ENCODE assay signal across 15 cellular contexts in genomic region chr5:142281012-142281374, GRCh38. TPM values are rescaled to one million over a fixed set of nuclear protein-coding genes. Genes with fewer than 3 reads are reported as not detected.
DNase-seq lines count a peak whose midpoint lies in the region; ATAC-seq and TF ChIP-seq lines count a peak whose summit lies in the region.
"Had no signal": no experiment of that assay in that cellular context is flagged by ENCODE, and none has a peak within 500 bp of the region (broad histone marks: within the 10 kb centered on the region; RNA-seq: fewer than 3 reads in every experiment).

No MANE protein-coding gene starts in this region.

- TF ChIP-seq POLR2A in adrenal gland (IDR thresholded peaks at IDR 0.05): no peak
- no peak for TF ChIP-seq POLR2A in spleen (IDR thresholded peaks at IDR 0.05)

- H3K79me2 ChIP-seq in hepatocyte: no peaks in the 10 kb centered on the region

- DNase-seq in adrenal gland: peak in 3 of 7 donors; percentile 16 to 46 (median 30)
- DNase-seq in Right ventricle myocardium inferior (ENCODE audit: missing footprints): no peak
- no peak for DNase-seq in lung (ENCODE audit: low spot score)
- DNase-seq in spleen: no peak
- DNase-seq in HuH-7 (ENCODE audit: low spot score): no peak
- no peak for DNase-seq in NCI-H526 treated with DMSO at 0.1 percent for 48 hours (lab: John Stamatoyannopoulos, UW)
- no peak for DNase-seq in hepatocyte (ENCODE audit: low spot score)
- DNase-seq: activated CD4-positive, alpha-beta T cell treated with anti-CD3 and anti-CD28 coated beads, Interleukin-2, amount 10 ng/mL, durations not matched to agents 24 days and 14 days; activated T-cell treated with anti-CD3 and anti-CD28 coated beads for 4 hours; AML-193; MM.1S; T1000 had no signal

- intact Hi-C loops in adrenal gland (cut with DNase I) (no loop called here), Right ventricle myocardium inferior (cut with DNase I) (loop anchor here (2.0 to 10.0 kb wide), 4 partner anchors 36 to 262 kb away; no protein-coding TSS in a partner anchor), spleen (cut with DNase I; ENCODE audit: low total_unique reads) (no loop called here)

- no peak overlapping the region for H2AFZ ChIP-seq in hepatocyte

- no peak overlapping the region for H3K4me2 ChIP-seq in hepatocyte

- WGBS in adrenal gland, 4 donors: 46 to 77% (median 56%) methylated on average over 6 of the region's 6 CpGs
- WGBS in lung, 2 donors: 66 to 84% methylated on average over 6 of the region's 6 CpGs
- 45 to 79% (median 65%) methylated on average over 6 of the region's 6 CpGs for WGBS in spleen, 5 donors
- WGBS in hepatocyte (ENCODE audit: low lambda C conversion rate, missing lambda C conversion rate): 87% methylated on average over 6 of the region's 6 CpGs

- H3K4me1 ChIP-seq in adrenal gland (replicated peaks in 1 of 2) (peaks cover 0 to 8% of the 10 kb centered on the region in 2 donors), lung (ENCODE audit: control insufficient read depth in 2 of 2, insufficient read depth in 2 of 2, low read length in 2 of 2) (peaks cover 3 to 20% of the 10 kb centered on the region in 2 donors), spleen (peaks cover 0 to 29% (median 16%) of the 10 kb centered on the region in 6 donors), hepatocyte (ENCODE audit: insufficient read depth) (no peaks in the 10 kb centered on the region)

- H4K20me1 ChIP-seq in hepatocyte (ENCODE audit: insufficient read depth, poor library complexity, severe bottlenecking): no peaks in the 10 kb centered on the region

- H3K9me3 ChIP-seq in adrenal gland (replicated peaks in 1 of 3) (no peaks in the 10 kb centered on the region), lung (ENCODE audit: control insufficient read depth in 2 of 2, insufficient read depth in 1 of 2, low read length in 1 of 2) (peaks cover 0 to 3% of the 10 kb centered on the region in 2 donors), spleen (no peaks in the 10 kb centered on the region), hepatocyte (ENCODE audit: low read depth) (no peaks in the 10 kb centered on the region)
- H3K9me3 ChIP-seq: SJCRH30 had no signal

- TF ChIP-seq CTCF in adrenal gland (IDR thresholded peaks at IDR 0.05): no peak
- no peak for TF ChIP-seq CTCF in lung (IDR thresholded peaks at IDR 0.05; ENCODE audit: control extremely low read depth, extremely low read depth)
- no peak for TF ChIP-seq CTCF in spleen (IDR thresholded peaks at IDR 0.05 in 8 of 11, conservative IDR thresholded peaks at IDR 0.05 in 3 of 11)
- no peak for TF ChIP-seq CTCF in hepatocyte (IDR thresholded peaks at IDR 0.05; ENCODE audit: poor library complexity)

- H3K27ac ChIP-seq in adrenal gland (peak overlapping the region in 3 of 5 donors; percentile 35 to 83 (median 64)), lung (ENCODE audit: low read depth in 1 of 2, low read length in 1 of 2) (peak overlapping the region; percentile 57 to 64), spleen (peak overlapping the region in 7 of 8 donors; percentile 43 to 70 (median 69)), hepatocyte (no peak overlapping the region)

- H3K4me3 ChIP-seq in adrenal gland (no peak overlapping the region), lung (no peak overlapping the region), spleen (no peak overlapping the region), hepatocyte (no peak overlapping the region)

- ATAC-seq in Right ventricle myocardium inferior (peak; percentile 51), lung (ENCODE audit: insufficient read depth, low FRiP score) (no peak), HG02852 (IDR thresholded peaks at IDR 0.05; ENCODE audit: unreplicated experiment) (no peak)
- ATAC-seq: stimulated activated memory B cell treated with anti-CD40 and anti-IgM and Interleukin-4, amounts not matched to agents 10 μg/mL and 1 μg/mL and 100 μg/mL, for 72 hours had no signal

- H3K9me2 ChIP-seq in hepatocyte (replicated peaks; ENCODE audit: insufficient read depth): no peaks in the 10 kb centered on the region

- H3K36me3 ChIP-seq in adrenal gland (replicated peaks in 1 of 2): no peaks in the 10 kb centered on the region
- no peaks in the 10 kb centered on the region for H3K36me3 ChIP-seq in lung (ENCODE audit: control insufficient read depth in 2 of 2, insufficient read depth in 2 of 2, low read length in 2 of 2)
- no peaks in the 10 kb centered on the region for H3K36me3 ChIP-seq in spleen
- H3K36me3 ChIP-seq in hepatocyte (replicated peaks; ENCODE audit: insufficient read depth, low read depth): no peaks in the 10 kb centered on the region
- H3K36me3 ChIP-seq: SJCRH30 had no signal

- H3K27me3 ChIP-seq in adrenal gland: no peaks in the 10 kb centered on the region
- no peaks in the 10 kb centered on the region for H3K27me3 ChIP-seq in lung (ENCODE audit: control insufficient read depth, insufficient read depth)
- no peaks in the 10 kb centered on the region for H3K27me3 ChIP-seq in spleen (replicated peaks in 1 of 7)
- H3K27me3 ChIP-seq in hepatocyte: no peaks in the 10 kb centered on the region
- H3K27me3 ChIP-seq: SJCRH30 had no signal

RNA-seq across cellular contexts. Expression of gene SPRY4, which starts 43.8 kb away (rescaled TPM):
- total RNA-seq in adrenal gland: 10 to 100 TPM; 23.8 to 66.1 (median 37.8) TPM
- polyA plus RNA-seq in adrenal gland: 10 to 100 TPM; 17.8 to 23.8 (median 18.4) TPM
- total RNA-seq in Right ventricle myocardium inferior: 9.7 TPM
- 10 to 100 TPM; 23.6 to 33.9 TPM for total RNA-seq in lung
- 10 to 100 TPM; 16.7 to 22.7 TPM for polyA plus RNA-seq in lung
- total RNA-seq in spleen: 10 to 100 TPM in 6 of 7 donors, 1 to 10 TPM in 1; 9.4 to 33.5 (median 21.2) TPM
- polyA plus RNA-seq in spleen: 1 to 10 TPM in 2 of 3 donors, under 1 TPM in 1; 0.76 to 2.0 (median 1.1) TPM
- total RNA-seq in hepatocyte: 6.1 and 7.2 TPM in 2 replicates
- 4.3 and 8.5 TPM in 2 replicates for polyA plus RNA-seq in hepatocyte
